1 cellular context compared by ENCODE assay signal in the genomic region with DNA sequence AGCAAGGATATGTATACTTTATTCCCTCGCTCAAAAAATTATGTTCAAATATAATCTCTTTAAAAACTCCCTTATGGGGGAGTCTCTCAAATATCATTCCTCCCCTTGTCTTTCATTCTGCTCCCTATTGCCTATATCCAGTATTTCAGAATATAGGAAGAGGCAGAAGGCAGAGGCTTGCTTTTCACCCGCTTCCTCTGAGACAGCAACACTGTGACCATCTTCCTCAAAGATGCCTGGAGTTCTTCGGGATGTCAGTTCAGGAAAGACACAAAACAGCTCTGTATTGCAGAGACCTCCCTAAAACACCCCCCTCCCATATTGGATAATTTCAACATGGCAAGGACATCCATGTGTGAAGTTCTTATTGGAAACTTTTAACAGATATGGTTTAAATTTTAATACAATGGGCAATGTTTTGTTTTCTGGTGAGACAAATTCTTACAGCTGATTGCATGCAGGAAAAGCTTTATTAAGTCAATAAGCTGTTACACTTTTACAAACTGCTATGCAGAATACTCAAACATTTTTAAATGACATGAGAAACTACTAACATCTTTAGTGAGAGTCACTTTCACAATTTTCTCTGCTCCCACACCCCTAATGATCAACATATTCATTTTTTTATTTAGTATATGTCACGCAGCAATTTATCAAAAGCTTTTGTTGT.
A peak's percentile ranks its signal among the peaks of the same experiment; 100 is the strongest.
TF ChIP-seq lines count a peak whose summit lies in the region.

No MANE protein-coding gene starts in this region.

TF ChIP-seq in K562, 482 proteins besides CTCF, POLR2A, EP300 and RAD21 (continued from another document):
- TF ChIP-seq, protein P1, sequence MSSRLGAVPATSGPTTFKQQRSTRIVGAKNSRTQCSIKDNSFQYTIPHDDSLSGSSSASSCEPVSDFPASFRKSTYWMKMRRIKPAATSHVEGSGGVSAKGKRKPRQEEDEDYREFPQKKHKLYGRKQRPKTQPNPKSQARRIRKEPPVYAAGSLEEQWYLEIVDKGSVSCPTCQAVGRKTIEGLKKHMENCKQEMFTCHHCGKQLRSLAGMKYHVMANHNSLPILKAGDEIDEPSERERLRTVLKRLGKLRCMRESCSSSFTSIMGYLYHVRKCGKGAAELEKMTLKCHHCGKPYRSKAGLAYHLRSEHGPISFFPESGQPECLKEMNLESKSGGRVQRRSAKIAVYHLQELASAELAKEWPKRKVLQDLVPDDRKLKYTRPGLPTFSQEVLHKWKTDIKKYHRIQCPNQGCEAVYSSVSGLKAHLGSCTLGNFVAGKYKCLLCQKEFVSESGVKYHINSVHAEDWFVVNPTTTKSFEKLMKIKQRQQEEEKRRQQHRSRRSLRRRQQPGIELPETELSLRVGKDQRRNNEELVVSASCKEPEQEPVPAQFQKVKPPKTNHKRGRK (tag; IDR thresholded peaks at IDR 0.05): peak; percentile 81
- no peak for TF ChIP-seq DACH1 (IDR thresholded peaks at IDR 0.05; ENCODE audit: partially characterized antibody)
- TF ChIP-seq, protein P2, sequence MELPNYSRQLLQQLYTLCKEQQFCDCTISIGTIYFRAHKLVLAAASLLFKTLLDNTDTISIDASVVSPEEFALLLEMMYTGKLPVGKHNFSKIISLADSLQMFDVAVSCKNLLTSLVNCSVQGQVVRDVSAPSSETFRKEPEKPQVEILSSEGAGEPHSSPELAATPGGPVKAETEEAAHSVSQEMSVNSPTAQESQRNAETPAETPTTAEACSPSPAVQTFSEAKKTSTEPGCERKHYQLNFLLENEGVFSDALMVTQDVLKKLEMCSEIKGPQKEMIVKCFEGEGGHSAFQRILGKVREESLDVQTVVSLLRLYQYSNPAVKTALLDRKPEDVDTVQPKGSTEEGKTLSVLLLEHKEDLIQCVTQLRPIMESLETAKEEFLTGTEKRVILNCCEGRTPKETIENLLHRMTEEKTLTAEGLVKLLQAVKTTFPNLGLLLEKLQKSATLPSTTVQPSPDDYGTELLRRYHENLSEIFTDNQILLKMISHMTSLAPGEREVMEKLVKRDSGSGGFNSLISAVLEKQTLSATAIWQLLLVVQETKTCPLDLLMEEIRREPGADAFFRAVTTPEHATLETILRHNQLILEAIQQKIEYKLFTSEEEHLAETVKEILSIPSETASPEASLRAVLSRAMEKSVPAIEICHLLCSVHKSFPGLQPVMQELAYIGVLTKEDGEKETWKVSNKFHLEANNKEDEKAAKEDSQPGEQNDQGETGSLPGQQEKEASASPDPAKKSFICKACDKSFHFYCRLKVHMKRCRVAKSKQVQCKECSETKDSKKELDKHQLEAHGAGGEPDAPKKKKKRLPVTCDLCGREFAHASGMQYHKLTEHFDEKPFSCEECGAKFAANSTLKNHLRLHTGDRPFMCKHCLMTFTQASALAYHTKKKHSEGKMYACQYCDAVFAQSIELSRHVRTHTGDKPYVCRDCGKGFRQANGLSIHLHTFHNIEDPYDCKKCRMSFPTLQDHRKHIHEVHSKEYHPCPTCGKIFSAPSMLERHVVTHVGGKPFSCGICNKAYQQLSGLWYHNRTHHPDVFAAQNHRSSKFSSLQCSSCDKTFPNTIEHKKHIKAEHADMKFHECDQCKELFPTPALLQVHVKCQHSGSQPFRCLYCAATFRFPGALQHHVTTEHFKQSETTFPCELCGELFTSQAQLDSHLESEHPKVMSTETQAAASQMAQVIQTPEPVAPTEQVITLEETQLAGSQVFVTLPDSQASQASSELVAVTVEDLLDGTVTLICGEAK (IDR thresholded peaks at IDR 0.05): peak; percentile 53; the same call in 1 of the 2 replicates
- TF ChIP-seq, protein P2 (CRISPR knock-in tag; IDR thresholded peaks at IDR 0.05): peak; percentile 52; the same call in 1 of the 2 replicates
- no peak for TF ChIP-seq GATA2 (CRISPR knock-in tag; IDR thresholded peaks at IDR 0.05)
- peak; percentile 60; the same call in 1 of the 2 replicates for TF ChIP-seq ZBTB17 (CRISPR knock-in tag; IDR thresholded peaks at IDR 0.05)
- 0 out of 2 replicates have a peak, but pooled peaks have one; percentile 25 for TF ChIP-seq ZNF175 (CRISPR knock-in tag; IDR thresholded peaks at IDR 0.05; ENCODE audit: low read depth)
- no peak for TF ChIP-seq POLR2G (IDR thresholded peaks at IDR 0.05; ENCODE audit: low read depth, low read length)
- TF ChIP-seq ERF (CRISPR knock-in tag; IDR thresholded peaks at IDR 0.05): peak; percentile 57; the same call in 1 of the 2 replicates
- TF ChIP-seq, protein P3, sequence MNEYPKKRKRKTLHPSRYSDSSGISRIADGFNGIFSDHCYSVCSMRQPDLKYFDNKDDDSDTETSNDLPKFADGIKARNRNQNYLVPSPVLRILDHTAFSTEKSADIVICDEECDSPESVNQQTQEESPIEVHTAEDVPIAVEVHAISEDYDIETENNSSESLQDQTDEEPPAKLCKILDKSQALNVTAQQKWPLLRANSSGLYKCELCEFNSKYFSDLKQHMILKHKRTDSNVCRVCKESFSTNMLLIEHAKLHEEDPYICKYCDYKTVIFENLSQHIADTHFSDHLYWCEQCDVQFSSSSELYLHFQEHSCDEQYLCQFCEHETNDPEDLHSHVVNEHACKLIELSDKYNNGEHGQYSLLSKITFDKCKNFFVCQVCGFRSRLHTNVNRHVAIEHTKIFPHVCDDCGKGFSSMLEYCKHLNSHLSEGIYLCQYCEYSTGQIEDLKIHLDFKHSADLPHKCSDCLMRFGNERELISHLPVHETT (CRISPR knock-in tag; conservative IDR thresholded peaks at IDR 0.05 in 1 of 2, IDR thresholded peaks at IDR 0.05 in 1 of 2): 0 out of 4 replicates have a peak, but pooled peaks of 1 of the 2 experiments have one; percentile 40
- no peak for TF ChIP-seq ZNF780A (CRISPR knock-in tag; IDR thresholded peaks at IDR 0.05)
- peak; percentile 64; the same call in 1 of the 2 replicates for TF ChIP-seq KLF6 (CRISPR knock-in tag; IDR thresholded peaks at IDR 0.05; ENCODE audit: borderline replicate concordance)
- TF ChIP-seq NR2C2 (CRISPR knock-in tag; IDR thresholded peaks at IDR 0.05): no peak
- 0 out of 2 replicates have a peak, but pooled peaks have one; percentile 10 for TF ChIP-seq NR2C2 (tag; IDR thresholded peaks at IDR 0.05)
